ENCODE assay signal across 1 cellular context in the genomic region with DNA sequence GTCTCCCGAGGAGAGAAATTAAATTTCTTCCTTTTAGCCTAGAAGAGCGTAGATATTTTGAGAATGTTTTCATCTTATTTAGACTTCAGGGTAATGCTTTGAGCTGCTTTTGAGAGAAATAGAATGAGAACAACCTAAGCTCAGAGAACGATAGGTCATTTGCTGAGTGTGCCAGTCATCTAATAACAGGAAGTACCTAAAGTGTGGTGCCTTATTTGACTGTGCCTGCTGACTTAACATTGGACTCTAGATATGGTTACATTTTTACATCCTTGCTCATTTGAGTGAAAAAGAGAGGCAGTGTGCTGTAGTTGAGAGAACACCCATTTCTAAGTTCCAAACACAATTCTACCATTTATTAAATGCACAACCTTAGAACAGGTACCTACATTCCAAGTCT.
TF ChIP-seq lines count a peak whose summit lies in the region.

No MANE protein-coding gene starts in this region.

TF ChIP-seq in SK-N-SH, 30 proteins besides CTCF, POLR2A, EP300 and RAD21 (continued from another document):
- no peak for TF ChIP-seq TEAD4 (IDR thresholded peaks at IDR 0.05; ENCODE audit: borderline replicate concordance, insufficient read depth)
- TF ChIP-seq, protein P1, sequence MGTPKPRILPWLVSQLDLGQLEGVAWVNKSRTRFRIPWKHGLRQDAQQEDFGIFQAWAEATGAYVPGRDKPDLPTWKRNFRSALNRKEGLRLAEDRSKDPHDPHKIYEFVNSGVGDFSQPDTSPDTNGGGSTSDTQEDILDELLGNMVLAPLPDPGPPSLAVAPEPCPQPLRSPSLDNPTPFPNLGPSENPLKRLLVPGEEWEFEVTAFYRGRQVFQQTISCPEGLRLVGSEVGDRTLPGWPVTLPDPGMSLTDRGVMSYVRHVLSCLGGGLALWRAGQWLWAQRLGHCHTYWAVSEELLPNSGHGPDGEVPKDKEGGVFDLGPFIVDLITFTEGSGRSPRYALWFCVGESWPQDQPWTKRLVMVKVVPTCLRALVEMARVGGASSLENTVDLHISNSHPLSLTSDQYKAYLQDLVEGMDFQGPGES (IDR thresholded peaks at IDR 0.05; ENCODE audit: low read depth, low read length), result no peak
- TF ChIP-seq NRF1 (IDR thresholded peaks at IDR 0.05; ENCODE audit: low read depth, low read length), result no peak
- TF ChIP-seq, protein P2, sequence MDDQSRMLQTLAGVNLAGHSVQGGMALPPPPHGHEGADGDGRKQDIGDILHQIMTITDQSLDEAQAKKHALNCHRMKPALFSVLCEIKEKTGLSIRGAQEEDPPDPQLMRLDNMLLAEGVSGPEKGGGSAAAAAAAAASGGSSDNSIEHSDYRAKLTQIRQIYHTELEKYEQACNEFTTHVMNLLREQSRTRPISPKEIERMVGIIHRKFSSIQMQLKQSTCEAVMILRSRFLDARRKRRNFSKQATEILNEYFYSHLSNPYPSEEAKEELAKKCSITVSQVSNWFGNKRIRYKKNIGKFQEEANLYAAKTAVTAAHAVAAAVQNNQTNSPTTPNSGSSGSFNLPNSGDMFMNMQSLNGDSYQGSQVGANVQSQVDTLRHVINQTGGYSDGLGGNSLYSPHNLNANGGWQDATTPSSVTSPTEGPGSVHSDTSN (IDR thresholded peaks at IDR 0.05), result no peak
- TF ChIP-seq EZH2phosphoT487 (IDR thresholded peaks at IDR 0.05; ENCODE audit: borderline replicate concordance, low read depth), result no peak
- TF ChIP-seq SIN3A (IDR thresholded peaks at IDR 0.05; ENCODE audit: borderline replicate concordance, low read depth, low read length), result no peak
